Comparison of ENCODE assay signal across 8 cellular contexts in genomic region chr15:45637552-45638033, GRCh38. TPM values are rescaled to one million over a fixed set of nuclear protein-coding genes. Genes with fewer than 3 reads are reported as not detected.
DNase-seq lines count a peak whose midpoint lies in the region; ATAC-seq and TF ChIP-seq lines count a peak whose summit lies in the region.

No MANE protein-coding gene starts in this region.

- H3K4me3 ChIP-seq in DND-41 (ENCODE audit: low read depth in 1 of 2, low read length in 2 of 2), result no peak overlapping the region
- H3K4me3 ChIP-seq in Jurkat, Clone E6-1 (ENCODE audit: low read length), result peak overlapping the region; percentile 29

- H4K20me1 ChIP-seq in DND-41 (ENCODE audit: insufficient read depth, low read length), result no peaks in the 10 kb centered on the region

- ATAC-seq in DND-41 (ENCODE audit: insufficient read depth, low read depth) (peak; percentile 85), GM21367 (IDR thresholded peaks at IDR 0.05; ENCODE audit: unreplicated experiment) (peak; percentile 47)

- DNase-seq in DND-41, result peak; percentile 60
- DNase-seq in Jurkat, Clone E6-1 (ENCODE audit: low read depth, low spot score), result peak; percentile 85
- DNase-seq in activated CD4-positive, alpha-beta T cell treated with anti-CD3 and anti-CD28 coated beads for 24 hours (ENCODE audit: low read depth in 2 of 2), result peak; percentile 23 to 26
- peak; percentile 92 to 94 for DNase-seq in dermis microvascular lymphatic vessel endothelial cell (ENCODE audit: low read depth in 2 of 2)
- DNase-seq in myocyte (ENCODE audit: low read depth), result peak; percentile 76
- no peak for DNase-seq in HK-2 (ENCODE audit: unreplicated experiment)

- H3K9me3 ChIP-seq in DND-41 (ENCODE audit: insufficient read depth, low read length, severe bottlenecking), result no peaks in the 10 kb centered on the region

- peak overlapping the region; percentile 45; the same call in 1 of the 2 replicates for H3K4me2 ChIP-seq in DND-41 (ENCODE audit: insufficient read depth, low read length)

- H3K27ac ChIP-seq in DND-41 (ENCODE audit: low read length) (no peak overlapping the region), temporal lobe (ENCODE audit: low read depth, low read length) (peak overlapping the region; percentile 6)

- peaks cover 28% of the 10 kb centered on the region for H3K27me3 ChIP-seq in DND-41 (ENCODE audit: insufficient read depth, low read length, poor library complexity)

- H2AFZ ChIP-seq in DND-41 (ENCODE audit: low read depth, low read length), result peak overlapping the region; percentile 58; the same call in 1 of the 2 replicates

- H3K79me2 ChIP-seq in DND-41 (ENCODE audit: insufficient read depth, low read length), result no peaks in the 10 kb centered on the region

- H3K9ac ChIP-seq in DND-41 (ENCODE audit: low read depth, low read length), result no peak overlapping the region

- peaks cover 14% of the 10 kb centered on the region for H3K4me1 ChIP-seq in DND-41 (ENCODE audit: insufficient read depth, low read length)

- H3K36me3 ChIP-seq in DND-41 (ENCODE audit: insufficient read depth, low read length), result no peaks in the 10 kb centered on the region

- no peak for TF ChIP-seq CTCF in DND-41 (IDR thresholded peaks at IDR 0.05; ENCODE audit: borderline replicate concordance, extremely low read depth, low read length, poor library complexity, severe bottlenecking)

RNA-seq across cellular contexts. Expression of gene SQOR, which starts 2.8 kb away (rescaled TPM):
- 24.5 TPM for polyA plus RNA-seq in Jurkat, Clone E6-1 (2012; ENCODE audit: insufficient read depth, insufficient read length)
- total RNA-seq in dermis microvascular lymphatic vessel endothelial cell (142 and 156 TPM in 2 replicates), myocyte (12.8 and 18.1 TPM in 2 replicates), temporal lobe (2.0 TPM)
- polyA plus RNA-seq in myocyte (2012), result 12.9 TPM

RNA-seq across cellular contexts. Expression of gene BLOC1S6, which starts 50.4 kb away (rescaled TPM):
- 54.6 TPM for polyA plus RNA-seq in Jurkat, Clone E6-1 (2012; ENCODE audit: insufficient read depth, insufficient read length)
- total RNA-seq in dermis microvascular lymphatic vessel endothelial cell (56.4 and 67.4 TPM in 2 replicates), myocyte (80.9 and 84.8 TPM in 2 replicates), temporal lobe (102 TPM)
- 24.2 TPM for polyA plus RNA-seq in myocyte (2012)
